ENCODE assay signal across 27 cellular contexts in the genomic region with DNA sequence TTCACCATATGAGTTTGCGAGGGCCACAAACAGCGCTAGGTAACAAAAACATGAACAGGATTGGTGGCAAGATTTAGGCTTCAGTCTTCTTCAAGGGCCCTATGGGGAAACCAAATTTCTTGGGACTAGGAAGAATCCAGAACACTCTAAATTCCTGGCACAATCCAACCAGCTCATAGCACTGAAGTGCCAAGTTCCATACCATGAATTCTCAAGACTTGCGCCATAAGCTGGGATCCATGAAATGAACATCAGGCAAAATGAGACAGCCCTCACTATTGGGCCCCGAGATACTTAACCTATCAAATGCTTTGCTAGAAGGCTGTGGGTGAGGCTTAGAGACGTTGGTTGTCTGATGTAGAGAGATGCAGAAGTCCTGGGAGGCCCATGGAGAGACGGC.
"Had no signal": no experiment of that assay in that cellular context is flagged by ENCODE, and none has a peak within 500 bp of the region (broad histone marks: within the 10 kb centered on the region; RNA-seq: fewer than 3 reads in every experiment).

No MANE protein-coding gene starts in this region.

- H3K4me1 Mint-ChIP-seq: naive thymus-derived CD8-positive, alpha-beta T cell; stimulated activated effector memory CD8-positive, alpha-beta T cell treated with anti-CD3 and anti-CD28 coated beads, Interleukin-12 subunit alpha, Interleukin-12 subunit beta, amount 100 ng/mL, for 72 hours had no signal

- H3K4me3 ChIP-seq: neural progenitor cell, ovary, psoas muscle, right lobe of liver, sigmoid colon, stomach, thoracic aorta, thyroid gland, tibial nerve, upper lobe of right lung, uterus had no signal

- H3K27me3 ChIP-seq: neural progenitor cell, ovary, right lobe of liver, sigmoid colon, thyroid gland, tibial nerve, upper lobe of right lung, uterus had no signal

- DNase-seq: naive thymus-derived CD8-positive, alpha-beta T cell; occipital lobe; ovary; posterior cingulate gyrus; psoas muscle; right cardiac atrium; right lobe of liver; sigmoid colon; small intestine; stimulated activated CD4-positive, alpha-beta T cell treated with anti-CD3 and anti-CD28 coated beads, Interleukin-15, amount 100 ng/mL, for 24 hours; stimulated activated CD4-positive, alpha-beta T cell treated with anti-CD3 and anti-CD28 coated beads, Interleukin-2, amount 100 ng/mL, for 24 hours; stimulated activated CD4-positive, alpha-beta T cell treated with anti-CD3 and anti-CD28 coated beads, Interleukin-2, amount 100 ng/mL, for 48 hours; stimulated activated CD4-positive, alpha-beta T cell treated with anti-CD3 and anti-CD28 coated beads, Interleukin-4, amount 100 ng/mL, for 24 hours; stimulated activated naive B cell treated with anti-CD40 and anti-IgM and Interleukin-4, amounts not matched to agents 10 μg/mL and 1 μg/mL and 100 μg/mL, for 72 hours; stimulated activated naive CD4-positive, alpha-beta T cell treated with Interleukin-2 at 50 U/mL for 16 hours; stomach; thyroid gland; upper lobe of right lung; uterus had no signal

- H3K27ac Mint-ChIP-seq: naive thymus-derived CD8-positive, alpha-beta T cell; natural killer cell treated with Interleukin-12 subunit alpha and Interleukin-12 subunit beta and Interleukin-15 and Interleukin-18, amount 100 ng/mL, for 72 hours; neural progenitor cell; stimulated activated effector memory CD8-positive, alpha-beta T cell treated with anti-CD3 and anti-CD28 coated beads, Interleukin-12 subunit alpha, Interleukin-12 subunit beta, amount 100 ng/mL, for 72 hours; stimulated activated naive B cell treated with anti-CD40 and anti-IgM and Interleukin-4, amounts not matched to agents 10 μg/mL and 1 μg/mL and 100 μg/mL, for 72 hours; stimulated activated naive CD8-positive, alpha-beta T cell treated with anti-CD3 and anti-CD28 coated beads, Interleukin-15, Interleukin-2, amounts not matched to agents 100 ng/mL and 50 ng/mL, for 24 hours; type B pancreatic cell had no signal

- H3K27me3 Mint-ChIP-seq: natural killer cell treated with Interleukin-12 subunit alpha and Interleukin-12 subunit beta and Interleukin-15 and Interleukin-18, amount 100 ng/mL, for 72 hours had no signal

- H3K79me2 ChIP-seq: parathyroid adenoma had no signal

- H3K4me3 Mint-ChIP-seq: naive thymus-derived CD8-positive, alpha-beta T cell; natural killer cell treated with Interleukin-12 subunit alpha and Interleukin-12 subunit beta and Interleukin-15 and Interleukin-18, amount 100 ng/mL, for 72 hours; neural progenitor cell; stimulated activated effector memory CD8-positive, alpha-beta T cell treated with anti-CD3 and anti-CD28 coated beads, Interleukin-12 subunit alpha, Interleukin-12 subunit beta, amount 100 ng/mL, for 72 hours; stimulated activated naive B cell treated with anti-CD40 and anti-IgM and Interleukin-4, amounts not matched to agents 10 μg/mL and 1 μg/mL and 100 μg/mL, for 72 hours; stimulated activated naive CD8-positive, alpha-beta T cell treated with anti-CD3 and anti-CD28 coated beads, Interleukin-15, Interleukin-2, amounts not matched to agents 100 ng/mL and 50 ng/mL, for 24 hours; type B pancreatic cell had no signal

- H3K9ac ChIP-seq: neural progenitor cell, parathyroid adenoma had no signal

- H2AFZ ChIP-seq: neural progenitor cell, parathyroid adenoma had no signal

- H3K36me3 ChIP-seq: neural progenitor cell, ovary, right lobe of liver, sigmoid colon, stomach, thoracic aorta, thyroid gland, tibial nerve, upper lobe of right lung, uterus had no signal

- H3K9me3 ChIP-seq: ovary, psoas muscle, right lobe of liver, sigmoid colon, thoracic aorta, thyroid gland, tibial nerve, upper lobe of right lung, uterus had no signal

- H3K27ac ChIP-seq: neural progenitor cell, ovary, parathyroid adenoma, psoas muscle, right lobe of liver, sigmoid colon, stomach, thoracic aorta, thyroid gland, tibial nerve, upper lobe of right lung, uterus had no signal

- H3K36me3 Mint-ChIP-seq: naive thymus-derived CD8-positive, alpha-beta T cell; natural killer cell treated with Interleukin-12 subunit alpha and Interleukin-12 subunit beta and Interleukin-15 and Interleukin-18, amount 100 ng/mL, for 72 hours; neural progenitor cell; stimulated activated effector memory CD8-positive, alpha-beta T cell treated with anti-CD3 and anti-CD28 coated beads, Interleukin-12 subunit alpha, Interleukin-12 subunit beta, amount 100 ng/mL, for 72 hours; stimulated activated naive B cell treated with anti-CD40 and anti-IgM and Interleukin-4, amounts not matched to agents 10 μg/mL and 1 μg/mL and 100 μg/mL, for 72 hours; type B pancreatic cell had no signal

- H3K4me1 ChIP-seq: parathyroid adenoma, psoas muscle, right lobe of liver, thyroid gland, upper lobe of right lung, uterus had no signal

- H3K4me2 ChIP-seq: neural progenitor cell had no signal

- H3K9me3 Mint-ChIP-seq: neural progenitor cell, type B pancreatic cell had no signal
